ENCODE assay signal across 11 cellular contexts in the genomic region with DNA sequence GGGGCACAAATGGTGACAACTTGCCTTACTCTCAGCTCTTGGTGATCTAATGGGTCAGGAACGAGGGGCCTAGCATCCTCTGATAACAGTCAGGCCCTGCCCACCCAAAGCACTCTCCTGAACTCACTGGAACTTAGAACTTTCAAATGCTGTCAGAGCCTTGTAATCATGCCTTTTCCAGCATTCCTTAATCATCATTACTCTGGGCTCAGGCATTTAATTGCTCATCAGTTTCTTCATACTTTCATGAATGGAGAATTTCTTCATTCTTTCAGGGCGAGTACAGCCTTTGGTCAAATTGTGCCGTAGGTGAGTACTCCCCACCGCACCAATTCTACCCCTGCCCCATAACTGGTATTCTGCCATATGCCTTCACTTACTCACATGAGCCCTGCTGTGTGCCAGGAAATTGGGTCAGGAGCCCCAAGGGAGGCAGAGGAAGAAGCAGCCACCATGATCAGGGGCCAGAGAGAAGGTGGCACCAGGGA. TPM values are rescaled to one million over a fixed set of nuclear protein-coding genes. Genes with fewer than 3 reads are reported as not detected.
A peak's percentile ranks its signal among the peaks of the same experiment; 100 is the strongest.
DNase-seq lines count a peak whose midpoint lies in the region; ATAC-seq, FAIRE-seq and TF ChIP-seq lines count a peak whose summit lies in the region.
"Had no signal": no experiment of that assay in that cellular context is flagged by ENCODE, and none has a peak within 500 bp of the region (broad histone marks: within the 10 kb centered on the region; RNA-seq: fewer than 3 reads in every experiment).

No MANE protein-coding gene starts in this region.

- H3K4me1 Mint-ChIP-seq in stimulated activated effector memory CD8-positive, alpha-beta T cell treated with anti-CD3 and anti-CD28 coated beads, Interleukin-12 subunit alpha, Interleukin-12 subunit beta, amount 100 ng/mL, for 72 hours = peaks cover 19% of the 10 kb centered on the region

- intact Hi-C loops in K562 (cut with micrococcal nuclease) = no loop called here

- TF ChIP-seq CTCF in K562 (IDR thresholded peaks at IDR 0.05 in 2 of 3, conservative IDR thresholded peaks at IDR 0.05 in 1 of 3; ENCODE audit: insufficient read depth in 2 of 3, low read depth in 1 of 3, low read length in 3 of 3) (no peak), upper lobe of left lung (IDR thresholded peaks at IDR 0.05) (no peak)

- H3K36me3 Mint-ChIP-seq in stimulated activated effector memory CD8-positive, alpha-beta T cell treated with anti-CD3 and anti-CD28 coated beads, Interleukin-12 subunit alpha, Interleukin-12 subunit beta, amount 100 ng/mL, for 72 hours = no peaks in the 10 kb centered on the region

- H3K4me3 Mint-ChIP-seq in stimulated activated effector memory CD8-positive, alpha-beta T cell treated with anti-CD3 and anti-CD28 coated beads, Interleukin-12 subunit alpha, Interleukin-12 subunit beta, amount 100 ng/mL, for 72 hours = no peak overlapping the region
- H3K4me3 Mint-ChIP-seq: activated naive CD4-positive, alpha-beta T cell treated with anti-CD3 and anti-CD28 coated beads for 36 hours; nephron progenitor cell had no signal

- H3K4me2 ChIP-seq in K562 (ENCODE audit: insufficient read depth, low read length) = no peak overlapping the region

- H3K79me2 ChIP-seq in K562 (ENCODE audit: control insufficient read depth, insufficient read depth, low read length) = peaks cover 6% of the 10 kb centered on the region; the same call in 1 of the 3 replicates

- H3K27me3 ChIP-seq in K562 (ENCODE audit: control insufficient read depth in 2 of 2, insufficient read depth in 2 of 2, low read length in 2 of 2) (no peaks in the 10 kb centered on the region), upper lobe of left lung (no peaks in the 10 kb centered on the region)
- H3K27me3 ChIP-seq: heart left ventricle had no signal

- no TSS peak for BruUV-seq in K562 (replicated peaks; lab: Mats Ljungman, UMichigan)

- TF ChIP-seq EP300 in K562 (IDR thresholded peaks at IDR 0.05; ENCODE audit: low read length) = no peak
- no peak for TF ChIP-seq EP300 in upper lobe of left lung (IDR thresholded peaks at IDR 0.05)

- H3K9me3 ChIP-seq in K562 (replicated peaks; ENCODE audit: control insufficient read depth, insufficient read depth, low read depth, low read length) = no peaks in the 10 kb centered on the region
- no peaks in the 10 kb centered on the region for H3K9me3 ChIP-seq in upper lobe of left lung
- H3K9me3 ChIP-seq: heart left ventricle had no signal

- no peaks in the 10 kb centered on the region for H4K20me1 ChIP-seq in K562 (replicated peaks; ENCODE audit: control insufficient read depth, insufficient read depth, low read length)

- no peaks in the 10 kb centered on the region for H3K9me3 Mint-ChIP-seq in stimulated activated effector memory CD8-positive, alpha-beta T cell treated with anti-CD3 and anti-CD28 coated beads, Interleukin-12 subunit alpha, Interleukin-12 subunit beta, amount 100 ng/mL, for 72 hours
- H3K9me3 Mint-ChIP-seq: activated naive CD4-positive, alpha-beta T cell treated with anti-CD3 and anti-CD28 coated beads for 36 hours; nephron progenitor cell had no signal

- peak; percentile 87 for DNase-seq in HS-27A (ENCODE audit: low read depth)
- peak in 1 of 4 experiments; percentile 49 for DNase-seq in K562 (ENCODE audit: extremely low read depth in 1 of 4, low spot score in 3 of 4)
- DNase-seq in kidney glomerular epithelial cell (lab: John Stamatoyannopoulos, UW) = peak; percentile 97
- no peak for DNase-seq in upper lobe of left lung
- no peak for DNase-seq in stimulated activated effector memory CD8-positive, alpha-beta T cell treated with anti-CD3 and anti-CD28 coated beads, Interleukin-12 subunit alpha, Interleukin-12 subunit beta, amount 100 ng/mL, for 72 hours (ENCODE audit: low spot score in 2 of 2)
- DNase-seq: activated naive CD4-positive, alpha-beta T cell treated with anti-CD3 and anti-CD28 coated beads for 36 hours; heart left ventricle; NCI-H510A; nephron progenitor cell had no signal

- ATAC-seq in K562 (no peak), upper lobe of left lung (ENCODE audit: low FRiP score in 2 of 2) (peak in 1 of 2 donors; percentile 67), HG02678 (IDR thresholded peaks at IDR 0.05; ENCODE audit: unreplicated experiment) (no peak), HG02885 (IDR thresholded peaks at IDR 0.05; ENCODE audit: poor library complexity, unreplicated experiment) (no peak)
- no peak for ATAC-seq in stimulated activated effector memory CD8-positive, alpha-beta T cell treated with anti-CD3 and anti-CD28 coated beads, Interleukin-12 subunit alpha, Interleukin-12 subunit beta, amount 100 ng/mL, for 72 hours

- FAIRE-seq in K562 (lab: Jason Lieb, UNC) = no peak

- no peaks in the 10 kb centered on the region for H3K9me1 ChIP-seq in K562 (ENCODE audit: control insufficient read depth, insufficient read depth, low read length)

- TF ChIP-seq RAD21 in K562 (CRISPR knock-in tag; conservative IDR thresholded peaks at IDR 0.05 in 1 of 2, IDR thresholded peaks at IDR 0.05 in 1 of 2) = no peak

- peak overlapping the region; percentile 73 for H2AFZ ChIP-seq in K562 (ENCODE audit: low read depth, low read length)

- 55% methylated on average over 3 of the region's 4 CpGs for WGBS in K562 (ENCODE audit: insufficient coverage, low coverage, missing lambda C conversion rate)
- WGBS in upper lobe of left lung, 2 donors = 73 to 79% methylated on average over 4 of the region's 4 CpGs

- peaks cover 48 to 54% of the 10 kb centered on the region in 2 experiments; a peak in 4 of 5 replicates for H3K4me1 ChIP-seq in K562 (replicated peaks in 1 of 2; ENCODE audit: control insufficient read depth in 2 of 2, insufficient read depth in 2 of 2, low read length in 2 of 2)
- peaks cover 42 to 55% (median 51%) of the 10 kb centered on the region in 4 donors for H3K4me1 ChIP-seq in upper lobe of left lung

- TF ChIP-seq POLR2A in K562 (conservative IDR thresholded peaks at IDR 0.05) = no peak
- TF ChIP-seq POLR2A in upper lobe of left lung (IDR thresholded peaks at IDR 0.05) = no peak

- H3K27ac Mint-ChIP-seq in stimulated activated effector memory CD8-positive, alpha-beta T cell treated with anti-CD3 and anti-CD28 coated beads, Interleukin-12 subunit alpha, Interleukin-12 subunit beta, amount 100 ng/mL, for 72 hours = no peak overlapping the region
- H3K27ac Mint-ChIP-seq: activated naive CD4-positive, alpha-beta T cell treated with anti-CD3 and anti-CD28 coated beads for 36 hours; nephron progenitor cell had no signal

- H3K27ac ChIP-seq in K562 (ENCODE audit: extremely low read depth, low read depth, low read length) = peak overlapping the region; percentile 89
- H3K27ac ChIP-seq in upper lobe of left lung = peak overlapping the region; percentile 82 to 92 (median 90)

- CTCF ChIA-PET in K562 (lab: Yijun Ruan, JAX; ENCODE audit: low intra/inter-chr PET ratio) = no interaction called here

- H3K36me3 ChIP-seq in K562 (ENCODE audit: control insufficient read depth, insufficient read depth, low read length) (no peaks in the 10 kb centered on the region), upper lobe of left lung (no peaks in the 10 kb centered on the region)
- H3K36me3 ChIP-seq: heart left ventricle had no signal

- in situ Hi-C loops in K562 (cut with MboI) = no loop called here

- H3K4me3 ChIP-seq in K562 (no peak overlapping the region), upper lobe of left lung (no peak overlapping the region)
- H3K4me3 ChIP-seq: heart left ventricle had no signal

- POLR2A ChIA-PET in K562 (lab: Yijun Ruan, JAX) = interaction anchor here (0.5 to 1.9 kb wide), 5 partner anchors 11 to 30 kb away, joined by 3 to 10 read pairs (median 4); a partner anchor contains a TSS

- H3K9ac ChIP-seq in K562 (ENCODE audit: insufficient read depth in 1 of 2, low read depth in 2 of 2, low read length in 2 of 2) = peak overlapping the region; percentile 65 to 67; a peak in 2 of 4 replicates

RNA-seq across cellular contexts. Expression of a gene that starts 30.2 kb away (rescaled TPM):
- 11.5 and 24.3 TPM in 2 replicates for total RNA-seq in K562 (2011; cell fraction: chromatin; rRNA removed; ENCODE audit: low replicate concordance)
- 32.5 and 33.0 TPM in 2 replicates for total RNA-seq in K562 (2011; cell fraction: nucleolus; rRNA removed)
- total RNA-seq in K562 (2011; cell fraction: nucleoplasm; rRNA removed) = 17.9 and 22.4 TPM in 2 replicates
- 12.8 and 18.9 TPM in 2 replicates for total RNA-seq in K562 (2014; rRNA removed)
- 5.0 and 7.3 TPM in 2 replicates for total RNA-seq in K562 (2014; rRNA removed; fragmentation: Illumina TruSeq; extraction: Trizol)
- 4.4 and 4.8 TPM in 2 replicates for total RNA-seq in K562 (2015; rRNA removed; fragmentation: Illumina TruSeq; extraction: Trizol)
- total RNA-seq in K562 (2021) = 14.2 and 17.1 TPM in 2 replicates
- 12.6 and 13.3 TPM in 2 replicates for polyA plus RNA-seq in K562 (2011; rRNA removed)
- 16.2 and 25.8 TPM in 2 replicates for polyA plus RNA-seq in K562 (2011; cell fraction: cytosol; rRNA removed)
- polyA plus RNA-seq in K562 (2011; cell fraction: nucleus; rRNA removed) = 26.5 and 30.4 TPM in 2 replicates
- polyA plus RNA-seq in K562 (2012) = 8.3 and 11.4 TPM in 2 replicates
- 8.0 and 8.5 TPM in 2 replicates for polyA plus RNA-seq in K562 (2014; fragmentation: Illumina TruSeq; extraction: Trizol)
- polyA plus RNA-seq in K562 (2014; fragmentation: Nextera tagmentation; extraction: Ambion mirVana) = 1 to 10 TPM; 2.1 to 3.0 TPM
- polyA plus RNA-seq in K562 (2014; rRNA removed) = 10.1 and 14.1 TPM in 2 replicates
- polyA minus RNA-seq in K562 (2011; rRNA and poly(A)+ RNA removed) = 13.6 and 20.8 TPM in 2 replicates
- polyA minus RNA-seq in K562 (2011; cell fraction: cytosol; rRNA and poly(A)+ RNA removed) = 13.5 and 14.0 TPM in 2 replicates
- polyA minus RNA-seq in K562 (2011; cell fraction: nucleus; rRNA and poly(A)+ RNA removed) = 23.3 and 31.2 TPM in 2 replicates
- 1,000 to 10,000 TPM in 3 of 6 donors, 100 to 1,000 TPM in 3; 568 to 1,492 (median 904) TPM for total RNA-seq in upper lobe of left lung

RNA-seq across cellular contexts. Expression of a gene that starts 32.8 kb away (rescaled TPM):
- total RNA-seq in K562 (2011; cell fraction: chromatin; rRNA removed; ENCODE audit: low replicate concordance) = 94.3 and 160 TPM in 2 replicates
- 81.7 and 85.4 TPM in 2 replicates for total RNA-seq in K562 (2011; cell fraction: nucleolus; rRNA removed)
- total RNA-seq in K562 (2011; cell fraction: nucleoplasm; rRNA removed) = 98.5 and 147 TPM in 2 replicates
- 20.9 and 38.1 TPM in 2 replicates for total RNA-seq in K562 (2014; rRNA removed)
- 33.5 and 38.8 TPM in 2 replicates for total RNA-seq in K562 (2014; rRNA removed; fragmentation: Illumina TruSeq; extraction: Trizol)
- total RNA-seq in K562 (2015; rRNA removed; fragmentation: Illumina TruSeq; extraction: Trizol) = 41.9 and 42.5 TPM in 2 replicates
- 48.0 and 51.3 TPM in 2 replicates for total RNA-seq in K562 (2021)
- 36.4 and 39.2 TPM in 2 replicates for polyA plus RNA-seq in K562 (2011; rRNA removed)
- polyA plus RNA-seq in K562 (2011; cell fraction: cytosol; rRNA removed) = 59.9 and 75.2 TPM in 2 replicates
- polyA plus RNA-seq in K562 (2011; cell fraction: nucleus; rRNA removed) = 37.4 and 51.3 TPM in 2 replicates
- polyA plus RNA-seq in K562 (2012) = 49.8 and 50.4 TPM in 2 replicates
- polyA plus RNA-seq in K562 (2014; fragmentation: Illumina TruSeq; extraction: Trizol) = 58.0 and 68.4 TPM in 2 replicates
- 10 to 100 TPM in 1 of 2 experiments, 1 to 10 TPM in 1; 5.5 to 11.7 TPM for polyA plus RNA-seq in K562 (2014; fragmentation: Nextera tagmentation; extraction: Ambion mirVana)
- 32.9 and 45.5 TPM in 2 replicates for polyA plus RNA-seq in K562 (2014; rRNA removed)
- 42.0 and 52.9 TPM in 2 replicates for polyA minus RNA-seq in K562 (2011; rRNA and poly(A)+ RNA removed)
- 26.8 and 27.7 TPM in 2 replicates for polyA minus RNA-seq in K562 (2011; cell fraction: cytosol; rRNA and poly(A)+ RNA removed)
- polyA minus RNA-seq in K562 (2011; cell fraction: nucleus; rRNA and poly(A)+ RNA removed) = 19.5 and 22.5 TPM in 2 replicates
- 100 to 1,000 TPM; 158 to 225 (median 173) TPM for total RNA-seq in upper lobe of left lung

Comparison
In these comparisons a context has a peak if more than half of its experiments do, and no peak if none do; other contexts are left out.
1. DNase-seq: peak in HS-27A (single experiment) and kidney glomerular epithelial cell (single experiment); none in upper lobe of left lung (0 of 2) and stimulated activated effector memory CD8-positive, alpha-beta T cell treated with anti-CD3 and anti-CD28 coated beads, Interleukin-12 subunit alpha, Interleukin-12 subunit beta, amount 100 ng/mL, for 72 hours (0 of 2).
2. RNA of a gene that starts 30.2 kb away (total RNA-seq): 568 to 1,492 TPM in upper lobe of left lung; 4.4 to 33.0 TPM in K562; every median in the first group is over 10 times any median in the second.